ENCODE assay signal across 8 cellular contexts in genomic region chr7:78769551-78770101, GRCh38.
DNase-seq lines count a peak whose midpoint lies in the region; ATAC-seq and TF ChIP-seq lines count a peak whose summit lies in the region.

No MANE protein-coding gene starts in this region.

- H3K27ac Mint-ChIP-seq in activated naive CD8-positive, alpha-beta T cell treated with anti-CD3 and anti-CD28 coated beads, Interleukin-2, amount 50 U/mL, for 24 hours, result no peak overlapping the region

- TF ChIP-seq CTCF in GM10248 (IDR thresholded peaks at IDR 0.05; ENCODE audit: control extremely low read depth, extremely low read depth, low read depth, missing control alignments) (no peak), epithelial cell of proximal tubule (conservative IDR thresholded peaks at IDR 0.05; ENCODE audit: low read depth, low read length) (no peak), lower leg skin (IDR thresholded peaks at IDR 0.05) (no peak)

- no peaks in the 10 kb centered on the region for H3K4me1 Mint-ChIP-seq in activated naive CD8-positive, alpha-beta T cell treated with anti-CD3 and anti-CD28 coated beads, Interleukin-2, amount 50 U/mL, for 24 hours

- peaks cover 8% of the 10 kb centered on the region for H3K27me3 Mint-ChIP-seq in activated naive CD8-positive, alpha-beta T cell treated with anti-CD3 and anti-CD28 coated beads, Interleukin-2, amount 50 U/mL, for 24 hours

- H3K36me3 ChIP-seq in MG63, result no peaks in the 10 kb centered on the region

- POLR2A ChIA-PET in GM10248 (lab: Yijun Ruan, JAX), result no interaction called here

- H3K27me3 ChIP-seq in MG63, result no peaks in the 10 kb centered on the region

- DNase-seq in GM10248 (ENCODE audit: extremely low spot score), result peak; percentile 26
- DNase-seq in MG63, result no peak
- no peak for DNase-seq in epithelial cell of proximal tubule (ENCODE audit: low read depth)
- peak; percentile 67 for DNase-seq in retina
- no peak for DNase-seq in lower leg skin (ENCODE audit: low spot score in 2 of 2)
- DNase-seq in activated naive CD8-positive, alpha-beta T cell treated with anti-CD3 and anti-CD28 coated beads, Interleukin-2, amount 50 U/mL, for 24 hours, result no peak
- no peak for DNase-seq in NCI-H146 treated with DMSO at 0.1 percent for 48 hours (lab: John Stamatoyannopoulos, UW; ENCODE audit: unreplicated experiment)

- CTCF ChIA-PET in GM10248 (lab: Yijun Ruan, JAX), result interaction anchor here (1.1 kb wide), 2 partner anchors 10 to 12 kb away, joined by 3 read pairs; no protein-coding TSS in a partner anchor

- ATAC-seq in GM21737 (IDR thresholded peaks at IDR 0.05; ENCODE audit: unreplicated experiment), result peak; percentile 86
- ATAC-seq in activated naive CD8-positive, alpha-beta T cell treated with anti-CD3 and anti-CD28 coated beads, Interleukin-2, amount 50 U/mL, for 24 hours, result no peak

- H3K4me3 ChIP-seq in MG63 (peak overlapping the region; percentile 31), epithelial cell of proximal tubule (ENCODE audit: low read depth, low read length) (peak overlapping the region; percentile 47), lower leg skin (ENCODE audit: low read depth, poor library complexity, severe bottlenecking) (no peak overlapping the region)

- WGBS in lower leg skin, 2 donors, result 5 to 7% methylated on average over 9 of the region's 9 CpGs

- H3K36me3 Mint-ChIP-seq in activated naive CD8-positive, alpha-beta T cell treated with anti-CD3 and anti-CD28 coated beads, Interleukin-2, amount 50 U/mL, for 24 hours (ENCODE audit: low read depth), result no peaks in the 10 kb centered on the region

- no peaks in the 10 kb centered on the region for H3K9me3 ChIP-seq in MG63

- intact Hi-C loops in lower leg skin (cut with DNase I; ENCODE audit: low total_unique reads), result loop anchor here (10.0 kb wide), 1 partner anchor 1265 kb away; no protein-coding TSS in a partner anchor

- TF ChIP-seq POLR2A in lower leg skin (IDR thresholded peaks at IDR 0.05), result no peak

- no peak overlapping the region for H3K4me3 Mint-ChIP-seq in activated naive CD8-positive, alpha-beta T cell treated with anti-CD3 and anti-CD28 coated beads, Interleukin-2, amount 50 U/mL, for 24 hours

- no peaks in the 10 kb centered on the region for H3K9me3 Mint-ChIP-seq in activated naive CD8-positive, alpha-beta T cell treated with anti-CD3 and anti-CD28 coated beads, Interleukin-2, amount 50 U/mL, for 24 hours

Comparison
In these comparisons a context has a peak if more than half of its experiments do, and no peak if none do; other contexts are left out.
1. DNase-seq: peak in GM10248 (single experiment) and retina (single experiment); none in MG63 (single experiment), epithelial cell of proximal tubule (single experiment), lower leg skin (0 of 2), activated naive CD8-positive, alpha-beta T cell treated with anti-CD3 and anti-CD28 coated beads, Interleukin-2, amount 50 U/mL, for 24 hours (single experiment) and NCI-H146 treated with DMSO at 0.1 percent for 48 hours (single experiment).